1 cellular context compared by ENCODE assay signal in the genomic region with DNA sequence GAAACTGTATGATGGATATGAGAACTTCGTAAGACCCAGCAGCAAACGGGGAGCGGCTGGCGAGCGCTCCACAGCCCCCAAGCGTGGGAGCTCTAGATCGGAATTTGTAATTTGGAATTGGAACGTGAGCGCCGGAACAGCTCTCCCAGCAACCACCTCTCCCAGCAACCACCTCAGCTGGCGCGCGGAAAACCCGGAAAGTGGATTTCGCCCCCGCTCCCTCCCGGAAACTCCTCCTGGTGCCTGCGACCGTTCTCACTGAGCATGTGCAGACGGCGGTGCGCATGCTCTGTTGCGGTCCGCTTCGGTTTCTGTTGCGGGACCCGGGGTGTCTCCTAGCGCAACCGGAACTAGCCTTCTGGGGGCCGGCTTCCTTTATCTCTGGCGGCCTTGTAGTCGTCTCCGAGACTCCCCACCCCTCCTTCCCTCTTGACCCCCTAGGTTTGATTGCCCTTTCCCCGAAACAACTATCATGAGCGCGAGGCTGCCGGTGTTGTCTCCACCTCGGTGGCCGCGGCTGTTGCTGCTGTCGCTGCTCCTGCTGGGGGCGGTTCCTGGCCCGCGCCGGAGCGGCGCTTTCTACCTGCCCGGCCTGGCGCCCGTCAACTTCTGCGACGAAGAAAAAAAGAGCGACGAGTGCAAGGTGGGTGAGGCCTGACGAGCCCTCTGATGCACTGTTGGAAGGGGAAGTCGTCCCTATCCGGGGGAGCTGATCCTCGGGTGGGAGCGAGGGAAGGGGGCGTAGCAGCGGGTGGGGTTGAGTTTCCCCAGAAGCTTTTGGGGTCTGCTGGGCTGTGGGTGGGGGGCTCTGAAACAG.
TF ChIP-seq lines count a peak whose summit lies in the region.

TSS of gene TM9SF2 (plus strand) at position 338 of the 817 bp plus-strand sequence. CDS start at position 473, 135 bp downstream.

TF ChIP-seq in HepG2, 621 proteins besides CTCF, POLR2A, EP300 and RAD21 (continued from another document and continues in another):
- TF ChIP-seq, protein P1, sequence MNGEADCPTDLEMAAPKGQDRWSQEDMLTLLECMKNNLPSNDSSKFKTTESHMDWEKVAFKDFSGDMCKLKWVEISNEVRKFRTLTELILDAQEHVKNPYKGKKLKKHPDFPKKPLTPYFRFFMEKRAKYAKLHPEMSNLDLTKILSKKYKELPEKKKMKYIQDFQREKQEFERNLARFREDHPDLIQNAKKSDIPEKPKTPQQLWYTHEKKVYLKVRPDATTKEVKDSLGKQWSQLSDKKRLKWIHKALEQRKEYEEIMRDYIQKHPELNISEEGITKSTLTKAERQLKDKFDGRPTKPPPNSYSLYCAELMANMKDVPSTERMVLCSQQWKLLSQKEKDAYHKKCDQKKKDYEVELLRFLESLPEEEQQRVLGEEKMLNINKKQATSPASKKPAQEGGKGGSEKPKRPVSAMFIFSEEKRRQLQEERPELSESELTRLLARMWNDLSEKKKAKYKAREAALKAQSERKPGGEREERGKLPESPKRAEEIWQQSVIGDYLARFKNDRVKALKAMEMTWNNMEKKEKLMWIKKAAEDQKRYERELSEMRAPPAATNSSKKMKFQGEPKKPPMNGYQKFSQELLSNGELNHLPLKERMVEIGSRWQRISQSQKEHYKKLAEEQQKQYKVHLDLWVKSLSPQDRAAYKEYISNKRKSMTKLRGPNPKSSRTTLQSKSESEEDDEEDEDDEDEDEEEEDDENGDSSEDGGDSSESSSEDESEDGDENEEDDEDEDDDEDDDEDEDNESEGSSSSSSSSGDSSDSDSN (CRISPR knock-in tag; IDR thresholded peaks at IDR 0.05) = peak; percentile 38; the same call in 1 of the 2 replicates
- TF ChIP-seq MEF2D (CRISPR knock-in tag; IDR thresholded peaks at IDR 0.05) (peak; percentile 33), BCL3 (CRISPR knock-in tag; IDR thresholded peaks at IDR 0.05) (peak; percentile 69; the same call in 1 of the 2 replicates), ZNF740 (CRISPR knock-in tag; IDR thresholded peaks at IDR 0.05) (no peak), ZNF883 (CRISPR knock-in tag; IDR thresholded peaks at IDR 0.05; ENCODE audit: not compliant biosample characterization) (peak; percentile 74), NPAS2 (CRISPR knock-in tag; IDR thresholded peaks at IDR 0.05; ENCODE audit: borderline replicate concordance) (no peak), ADNP (CRISPR knock-in tag; IDR thresholded peaks at IDR 0.05) (no peak), ZSCAN31 (CRISPR knock-in tag; IDR thresholded peaks at IDR 0.05; ENCODE audit: low read depth) (peak; percentile 23), NFKBIZ (CRISPR knock-in tag; IDR thresholded peaks at IDR 0.05) (no peak), ZC3H13 (CRISPR knock-in tag; IDR thresholded peaks at IDR 0.05) (no peak), U2AF1 (optimal IDR thresholded peaks at IDR 0.05; ENCODE audit: low read depth, low read length) (peak; percentile 64), BRD4 (CRISPR knock-in tag; IDR thresholded peaks at IDR 0.05) (peak; percentile 64; the same call in 1 of the 2 replicates), TAF1 (CRISPR knock-in tag; IDR thresholded peaks at IDR 0.05) (peak; percentile 79), HIVEP1 (CRISPR knock-in tag; IDR thresholded peaks at IDR 0.05) (0 out of 2 replicates have a peak, but pooled peaks have one; percentile 40), ZMYM3 (CRISPR knock-in tag; IDR thresholded peaks at IDR 0.05) (no peak), ZNF407 (CRISPR knock-in tag; IDR thresholded peaks at IDR 0.05; ENCODE audit: not compliant biosample characterization) (peak; percentile 62), ZNF556 (CRISPR knock-in tag; IDR thresholded peaks at IDR 0.05; ENCODE audit: borderline replicate concordance) (no peak), SNAPC2 (CRISPR knock-in tag; IDR thresholded peaks at IDR 0.05) (0 out of 2 replicates have a peak, but pooled peaks have one; percentile 50), ZNF484 (CRISPR knock-in tag; IDR thresholded peaks at IDR 0.05; ENCODE audit: borderline replicate concordance, low read depth) (no peak), ZNF205 (CRISPR knock-in tag; IDR thresholded peaks at IDR 0.05) (peak; percentile 57; the same call in 1 of the 2 replicates), DNMT1 (CRISPR knock-in tag; IDR thresholded peaks at IDR 0.05) (no peak), XRCC5 (optimal IDR thresholded peaks at IDR 0.05; ENCODE audit: low read length) (peak; percentile 89), PAXIP1 (CRISPR knock-in tag; conservative IDR thresholded peaks at IDR 0.05) (peak; percentile 43; the same call in 1 of the 2 replicates), ZNF234 (CRISPR knock-in tag; conservative IDR thresholded peaks at IDR 0.05) (no peak), ZNF737 (CRISPR knock-in tag; IDR thresholded peaks at IDR 0.05; ENCODE audit: borderline replicate concordance) (0 out of 2 replicates have a peak, but pooled peaks have one; percentile 56), GABPB1 (CRISPR knock-in tag; IDR thresholded peaks at IDR 0.05) (peak; percentile 95)
- TF ChIP-seq, protein P2, sequence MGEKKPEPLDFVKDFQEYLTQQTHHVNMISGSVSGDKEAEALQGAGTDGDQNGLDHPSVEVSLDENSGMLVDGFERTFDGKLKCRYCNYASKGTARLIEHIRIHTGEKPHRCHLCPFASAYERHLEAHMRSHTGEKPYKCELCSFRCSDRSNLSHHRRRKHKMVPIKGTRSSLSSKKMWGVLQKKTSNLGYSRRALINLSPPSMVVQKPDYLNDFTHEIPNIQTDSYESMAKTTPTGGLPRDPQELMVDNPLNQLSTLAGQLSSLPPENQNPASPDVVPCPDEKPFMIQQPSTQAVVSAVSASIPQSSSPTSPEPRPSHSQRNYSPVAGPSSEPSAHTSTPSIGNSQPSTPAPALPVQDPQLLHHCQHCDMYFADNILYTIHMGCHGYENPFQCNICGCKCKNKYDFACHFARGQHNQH (CRISPR knock-in tag; IDR thresholded peaks at IDR 0.05) = peak; percentile 75
- TF ChIP-seq, protein P3, sequence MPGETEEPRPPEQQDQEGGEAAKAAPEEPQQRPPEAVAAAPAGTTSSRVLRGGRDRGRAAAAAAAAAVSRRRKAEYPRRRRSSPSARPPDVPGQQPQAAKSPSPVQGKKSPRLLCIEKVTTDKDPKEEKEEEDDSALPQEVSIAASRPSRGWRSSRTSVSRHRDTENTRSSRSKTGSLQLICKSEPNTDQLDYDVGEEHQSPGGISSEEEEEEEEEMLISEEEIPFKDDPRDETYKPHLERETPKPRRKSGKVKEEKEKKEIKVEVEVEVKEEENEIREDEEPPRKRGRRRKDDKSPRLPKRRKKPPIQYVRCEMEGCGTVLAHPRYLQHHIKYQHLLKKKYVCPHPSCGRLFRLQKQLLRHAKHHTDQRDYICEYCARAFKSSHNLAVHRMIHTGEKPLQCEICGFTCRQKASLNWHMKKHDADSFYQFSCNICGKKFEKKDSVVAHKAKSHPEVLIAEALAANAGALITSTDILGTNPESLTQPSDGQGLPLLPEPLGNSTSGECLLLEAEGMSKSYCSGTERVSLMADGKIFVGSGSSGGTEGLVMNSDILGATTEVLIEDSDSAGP (CRISPR knock-in tag; IDR thresholded peaks at IDR 0.05; ENCODE audit: borderline replicate concordance) = peak; percentile 76; the same call in 1 of the 2 replicates
- TF ChIP-seq, protein P4, sequence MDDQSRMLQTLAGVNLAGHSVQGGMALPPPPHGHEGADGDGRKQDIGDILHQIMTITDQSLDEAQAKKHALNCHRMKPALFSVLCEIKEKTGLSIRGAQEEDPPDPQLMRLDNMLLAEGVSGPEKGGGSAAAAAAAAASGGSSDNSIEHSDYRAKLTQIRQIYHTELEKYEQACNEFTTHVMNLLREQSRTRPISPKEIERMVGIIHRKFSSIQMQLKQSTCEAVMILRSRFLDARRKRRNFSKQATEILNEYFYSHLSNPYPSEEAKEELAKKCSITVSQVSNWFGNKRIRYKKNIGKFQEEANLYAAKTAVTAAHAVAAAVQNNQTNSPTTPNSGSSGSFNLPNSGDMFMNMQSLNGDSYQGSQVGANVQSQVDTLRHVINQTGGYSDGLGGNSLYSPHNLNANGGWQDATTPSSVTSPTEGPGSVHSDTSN (CRISPR knock-in tag; IDR thresholded peaks at IDR 0.05; ENCODE audit: borderline replicate concordance) = no peak
